18 cellular contexts compared by ENCODE assay signal in genomic region chr14:68195126-68195525, GRCh38.
DNase-seq lines count a peak whose midpoint lies in the region; ATAC-seq and TF ChIP-seq lines count a peak whose summit lies in the region.
"Had no signal": no experiment of that assay in that cellular context is flagged by ENCODE, and none has a peak within 500 bp of the region (broad histone marks: within the 10 kb centered on the region; RNA-seq: fewer than 3 reads in every experiment).

No MANE protein-coding gene starts in this region.

- no peak overlapping the region for H3K4me3 Mint-ChIP-seq in GM23338
- H3K4me3 Mint-ChIP-seq in WTC11, result no peak overlapping the region
- H3K4me3 Mint-ChIP-seq: brain, IgD-negative memory B cell had no signal

- POLR2A ChIA-PET in WTC11 (lab: Charles Lee), result no interaction called here

- CTCF ChIA-PET in WTC11 (lab: Charles Lee), result interaction anchor here (1.0 kb wide), 1 partner anchor 253 kb away, joined by 4 read pairs; no protein-coding TSS in a partner anchor

- H3K27me3 Mint-ChIP-seq in GM23338 (ENCODE audit: insufficient read depth, low read depth, poor library complexity) (no peaks in the 10 kb centered on the region), WTC11 (ENCODE audit: low read depth) (no peaks in the 10 kb centered on the region)
- H3K27me3 Mint-ChIP-seq: brain, IgD-negative memory B cell had no signal

- peak; percentile 64 for DNase-seq in GM23338 (ENCODE audit: low spot score)
- peak; percentile 70 to 78 for DNase-seq in NCI-H1930 (lab: John Stamatoyannopoulos, UW)
- DNase-seq in WTC11 (ENCODE audit: low spot score), result no peak
- no peak for DNase-seq in psoas muscle
- DNase-seq in NCI-H526 treated with DMSO at 0.1 percent for 48 hours (lab: John Stamatoyannopoulos, UW), result no peak
- no peak for DNase-seq in foreskin fibroblast
- no peak for DNase-seq in NCI-H2227 (lab: John Stamatoyannopoulos, UW; ENCODE audit: unreplicated experiment)
- no peak for DNase-seq in right cardiac atrium
- DNase-seq: activated CD4-positive, alpha-beta T cell treated with anti-CD3 and anti-CD28 coated beads for 48 hours; activated effector memory CD4-positive, alpha-beta T cell treated with Interleukin-2 at 50 U/mL for 16 hours; hippocampal formation; mesenchymal stem cell; stimulated activated CD4-positive, alpha-beta T cell treated with anti-CD3 and anti-CD28 coated beads, Interleukin-4, amount 100 ng/mL, for 4 hours; stimulated activated naive CD8-positive, alpha-beta T cell treated with anti-CD3 and anti-CD28 coated beads, Interleukin-15, Interleukin-2, amounts not matched to agents 100 U/mL and 50 U/mL, for 24 hours; T-helper 1 cell had no signal

- ATAC-seq in GM23338 (peak; percentile 65), WTC11 (peak; percentile 64), psoas muscle (peak; percentile 53 to 67 (median 60)), right cardiac atrium (no peak)
- ATAC-seq: stimulated activated naive CD8-positive, alpha-beta T cell treated with anti-CD3 and anti-CD28 coated beads, Interleukin-15, Interleukin-2, amounts not matched to agents 100 U/mL and 50 U/mL, for 24 hours had no signal

- peaks cover 60% of the 10 kb centered on the region for H3K4me1 Mint-ChIP-seq in GM23338
- H3K4me1 Mint-ChIP-seq in WTC11, result peaks cover 67% of the 10 kb centered on the region
- H3K4me1 Mint-ChIP-seq: IgD-negative memory B cell had no signal

- intact Hi-C loops in psoas muscle (cut with DNase I) (loop anchor here (5.0 kb wide), 2 partner anchors 37 to 42 kb away; no protein-coding TSS in a partner anchor), right cardiac atrium (cut with DNase I) (loop anchor here in 1 of 4 donors (10.0 kb wide), 1 partner anchor 50 kb away; no protein-coding TSS in a partner anchor)

- H3K4me1 ChIP-seq in GM23338 (ENCODE audit: insufficient read depth) (peaks cover 55% of the 10 kb centered on the region), psoas muscle (peaks cover 67% of the 10 kb centered on the region), right cardiac atrium (ENCODE audit: control insufficient read depth, insufficient read depth, low read length) (peaks cover 3% of the 10 kb centered on the region)

- H3K36me3 ChIP-seq in GM23338 (ENCODE audit: insufficient read depth), result no peaks in the 10 kb centered on the region
- no peaks in the 10 kb centered on the region for H3K36me3 ChIP-seq in psoas muscle (ENCODE audit: insufficient read depth in 1 of 2, low read depth in 1 of 2)

- H3K4me3 ChIP-seq in GM23338 (no peak overlapping the region), psoas muscle (no peak overlapping the region), foreskin fibroblast (ENCODE audit: low read depth in 1 of 2, low read length in 2 of 2) (no peak overlapping the region), right cardiac atrium (ENCODE audit: low read length) (no peak overlapping the region)

- no peaks in the 10 kb centered on the region for H3K9me2 ChIP-seq in GM23338 (ENCODE audit: insufficient read depth)

- H3K9me3 ChIP-seq in psoas muscle, result no peaks in the 10 kb centered on the region
- H3K9me3 ChIP-seq in right cardiac atrium (ENCODE audit: control insufficient read depth, low read length), result no peaks in the 10 kb centered on the region

- H3K36me3 Mint-ChIP-seq in GM23338 (ENCODE audit: low read depth) (no peaks in the 10 kb centered on the region), WTC11 (no peaks in the 10 kb centered on the region)
- H3K36me3 Mint-ChIP-seq: brain had no signal

- H4K20me1 ChIP-seq in GM23338 (replicated peaks; ENCODE audit: insufficient read depth), result no peaks in the 10 kb centered on the region

- WGBS in psoas muscle, 3 donors, result 18 to 32% (median 31%) methylated on average over 1 of the region's 1 CpG
- 79% methylated on average over 1 of the region's 1 CpG for WGBS in right cardiac atrium

- TF ChIP-seq CTCF in GM23338 (conservative IDR thresholded peaks at IDR 0.05; ENCODE audit: low read depth in 2 of 2) (no peak), WTC11 (IDR thresholded peaks at IDR 0.05) (no peak), psoas muscle (IDR thresholded peaks at IDR 0.05) (no peak), foreskin fibroblast (IDR thresholded peaks at IDR 0.05; ENCODE audit: low read depth, low read length) (no peak)

- peak overlapping the region; percentile 83 for H3K27ac Mint-ChIP-seq in GM23338
- peak overlapping the region; percentile 87 for H3K27ac Mint-ChIP-seq in WTC11
- H3K27ac Mint-ChIP-seq: IgD-negative memory B cell had no signal

- H3F3A ChIP-seq in GM23338 (replicated peaks; ENCODE audit: low read depth), result no peaks in the 10 kb centered on the region

- H2AFZ ChIP-seq in GM23338, result no peak overlapping the region

- H3K27ac ChIP-seq in GM23338 (ENCODE audit: low read depth) (peak overlapping the region; percentile 60; the same call in 1 of the 2 replicates), psoas muscle (peak overlapping the region; percentile 84), right cardiac atrium (ENCODE audit: low read length) (no peak overlapping the region)
- H3K27ac ChIP-seq: C4-2B had no signal

- no peak overlapping the region; the same call in 1 of the 2 replicates for H3K4me2 ChIP-seq in GM23338

- H3K79me2 ChIP-seq in GM23338 (replicated peaks; ENCODE audit: insufficient read depth), result no peaks in the 10 kb centered on the region

- no peaks in the 10 kb centered on the region for H3K27me3 ChIP-seq in GM23338 (ENCODE audit: insufficient read depth)
- no peaks in the 10 kb centered on the region for H3K27me3 ChIP-seq in psoas muscle (ENCODE audit: insufficient read depth in 3 of 3, low read length in 2 of 3)
- no peaks in the 10 kb centered on the region for H3K27me3 ChIP-seq in right cardiac atrium (ENCODE audit: control insufficient read depth, insufficient read depth)

- H3K9me3 Mint-ChIP-seq in GM23338 (no peaks in the 10 kb centered on the region), WTC11 (no peaks in the 10 kb centered on the region)
- H3K9me3 Mint-ChIP-seq: IgD-negative memory B cell had no signal

TF ChIP-seq in GM23338, 12 proteins besides CTCF, POLR2A, EP300 and RAD21 (continues in another document):
- TF ChIP-seq ETS1 (IDR thresholded peaks at IDR 0.05) (no peak), NANOG (IDR thresholded peaks at IDR 0.05; ENCODE audit: borderline replicate concordance) (peak; percentile 69; the same call in 1 of the 2 replicates)

TF ChIP-seq in WTC11, 78 proteins besides CTCF, POLR2A, EP300 and RAD21:
- TF ChIP-seq JAZF1 (CRISPR knock-in tag; IDR thresholded peaks at IDR 0.05) (no peak), NFE2L1 (CRISPR knock-in tag; IDR thresholded peaks at IDR 0.05) (peak; percentile 44; the same call in 1 of the 2 replicates), ZMAT4 (CRISPR knock-in tag; IDR thresholded peaks at IDR 0.05) (no peak), MLX (CRISPR knock-in tag; IDR thresholded peaks at IDR 0.05) (no peak)
TF ChIP-seq in WTC11: peak in this region for 1.

Comparison
In these comparisons a context has a peak if more than half of its experiments do, and no peak if none do; other contexts are left out.
1. ATAC-seq: peak in GM23338 (single experiment), WTC11 (single experiment) and psoas muscle (4 of 4); none in right cardiac atrium (0 of 2).
2. DNase-seq: peak in GM23338 (single experiment) and NCI-H1930 (2 of 2); none in WTC11 (single experiment), psoas muscle (0 of 2), NCI-H526 treated with DMSO at 0.1 percent for 48 hours (single experiment), foreskin fibroblast (0 of 2), NCI-H2227 (single experiment) and right cardiac atrium (0 of 3).